Comparison of ENCODE assay signal across 28 cellular contexts in genomic region chr10:62302760-62303159, GRCh38.
"Had no signal": no experiment of that assay in that cellular context is flagged by ENCODE, and none has a peak within 500 bp of the region (broad histone marks: within the 10 kb centered on the region; RNA-seq: fewer than 3 reads in every experiment).

No MANE protein-coding gene starts in this region.

- ATAC-seq: left colon; left lung; natural killer cell; right lobe of liver; stimulated activated naive B cell treated with anti-CD40 and anti-IgM and Interleukin-4, amounts not matched to agents 10 μg/mL and 1 μg/mL and 100 μg/mL, for 72 hours; stimulated activated naive CD8-positive, alpha-beta T cell treated with anti-CD3 and anti-CD28 coated beads, Interleukin-15, Interleukin-2, amounts not matched to agents 100 U/mL and 50 U/mL, for 24 hours had no signal

- H3K27ac Mint-ChIP-seq: immature natural killer cell; memory B cell; natural killer cell; nephron progenitor cell; neural progenitor cell; progenitor cell of endocrine pancreas; stimulated activated naive B cell treated with anti-CD40 and anti-IgM and Interleukin-4, amounts not matched to agents 10 μg/mL and 1 μg/mL and 100 μg/mL, for 72 hours had no signal

- H3K9ac ChIP-seq: neural progenitor cell, parathyroid adenoma had no signal

- H3K4me1 Mint-ChIP-seq: neural progenitor cell had no signal

- H3K27me3 Mint-ChIP-seq: progenitor cell of endocrine pancreas had no signal

- H3K36me3 Mint-ChIP-seq: natural killer cell; neural progenitor cell; stimulated activated naive B cell treated with anti-CD40 and anti-IgM and Interleukin-4, amounts not matched to agents 10 μg/mL and 1 μg/mL and 100 μg/mL, for 72 hours had no signal

- H3K4me1 ChIP-seq: left lung, neural progenitor cell, parathyroid adenoma, right atrium auricular region, right lobe of liver, stomach, testis, transverse colon, upper lobe of left lung, vagina had no signal

- H3K27me3 ChIP-seq: left lung, neural progenitor cell, neutrophil, right atrium auricular region, right lobe of liver, testis, thyroid gland, transverse colon, upper lobe of left lung, vagina had no signal

- H3K79me2 ChIP-seq: parathyroid adenoma had no signal

- H3K4me3 Mint-ChIP-seq: immature natural killer cell; memory B cell; natural killer cell; nephron progenitor cell; neural progenitor cell; stimulated activated naive B cell treated with anti-CD40 and anti-IgM and Interleukin-4, amounts not matched to agents 10 μg/mL and 1 μg/mL and 100 μg/mL, for 72 hours had no signal

- H3K4me3 ChIP-seq: left lung, lung, neural progenitor cell, right atrium auricular region, right lobe of liver, stomach, testis, thyroid gland, transverse colon, upper lobe of left lung, vagina had no signal

- DNase-seq: hypothalamus; immature natural killer cell; kidney; left colon; left lung; natural killer cell; nephron progenitor cell; occipital lobe; right lobe of liver; stimulated activated CD4-positive, alpha-beta T cell treated with anti-CD3 and anti-CD28 coated beads, Interleukin-12 subunit alpha, Interleukin-12 subunit beta, amount 100 ng/mL, for 4 hours; stimulated activated CD4-positive, alpha-beta T cell treated with anti-CD3 and anti-CD28 coated beads, Interleukin-15, amount 100 ng/mL, for 24 hours; stimulated activated CD4-positive, alpha-beta T cell treated with anti-CD3 and anti-CD28 coated beads, Interleukin-2, amount 100 ng/mL, for 24 hours; stimulated activated CD4-positive, alpha-beta T cell treated with anti-CD3 and anti-CD28 coated beads, Interleukin-4, amount 100 ng/mL, for 1 hour; stimulated activated naive B cell treated with anti-CD40 and anti-IgM and Interleukin-4, amounts not matched to agents 10 μg/mL and 1 μg/mL and 100 μg/mL, for 72 hours; stimulated activated naive CD8-positive, alpha-beta T cell treated with anti-CD3 and anti-CD28 coated beads, Interleukin-15, Interleukin-2, amounts not matched to agents 100 U/mL and 50 U/mL, for 24 hours; stomach; testis; thyroid gland; transverse colon; upper lobe of left lung had no signal

- H3K4me2 ChIP-seq: neural progenitor cell had no signal

- H3K9me3 Mint-ChIP-seq: immature natural killer cell, natural killer cell, neural progenitor cell had no signal

- H3K27ac ChIP-seq: left lung, neural progenitor cell, neutrophil, parathyroid adenoma, right atrium auricular region, right lobe of liver, stomach, testis, thyroid gland, transverse colon, upper lobe of left lung, vagina had no signal

- H3K36me3 ChIP-seq: left lung, neural progenitor cell, neutrophil, right atrium auricular region, right lobe of liver, stomach, thyroid gland, transverse colon, upper lobe of left lung, vagina had no signal

- H2AFZ ChIP-seq: neural progenitor cell, parathyroid adenoma had no signal

- H3K9me3 ChIP-seq: neutrophil, right atrium auricular region, right lobe of liver, stomach, testis, thyroid gland, transverse colon, upper lobe of left lung, vagina had no signal
